ENCODE assay signal across 32 cellular contexts in the genomic region with DNA sequence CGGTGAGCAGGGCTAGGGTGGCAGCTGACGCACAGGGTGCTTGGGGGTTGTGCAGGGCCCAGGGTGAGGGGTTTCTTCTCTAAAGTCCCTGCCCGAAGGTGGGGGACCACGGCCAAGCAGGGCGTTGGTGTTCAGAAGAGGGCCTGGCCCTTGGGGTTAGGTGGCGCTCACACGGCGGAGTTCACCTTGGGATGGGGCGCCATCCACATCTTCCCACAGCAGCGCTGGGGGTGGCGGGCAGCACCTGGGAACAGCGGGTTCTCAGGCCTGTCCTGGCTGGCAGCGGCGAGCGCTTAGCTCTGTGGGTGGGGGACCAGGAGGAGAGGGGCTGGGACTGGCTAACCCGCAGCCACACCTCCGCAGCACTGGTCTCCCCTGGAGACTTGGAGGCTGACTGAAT. TPM values are rescaled to one million over a fixed set of nuclear protein-coding genes. Genes with fewer than 3 reads are reported as not detected.
"Had no signal": no experiment of that assay in that cellular context is flagged by ENCODE, and none has a peak within 500 bp of the region (broad histone marks: within the 10 kb centered on the region; RNA-seq: fewer than 3 reads in every experiment).

No MANE protein-coding gene starts in this region.

- H2AFZ ChIP-seq: neural progenitor cell had no signal

- H3K4me3 ChIP-seq: coronary artery, esophagus muscularis mucosa, gastroesophageal sphincter, heart right ventricle, lung, neural progenitor cell, smooth muscle cell, suprapubic skin, transverse colon, vagina had no signal

- H3K4me2 ChIP-seq: neural progenitor cell, smooth muscle cell had no signal

- H3K27me3 ChIP-seq: esophagus muscularis mucosa, foreskin keratinocyte, gastroesophageal sphincter, neural progenitor cell, suprapubic skin, vagina had no signal

- H3K9ac ChIP-seq: neural progenitor cell had no signal

- DNase-seq: dermis blood vessel endothelial cell; effector memory CD4-positive, alpha-beta T cell; foreskin keratinocyte; heart right ventricle; hippocampal formation; immature natural killer cell; islet precursor cell; naive thymus-derived CD4-positive, alpha-beta T cell; nucleus accumbens; retina; stimulated activated CD4-positive, alpha-beta T cell treated with anti-CD3 and anti-CD28 coated beads, Interleukin-12 subunit alpha, Interleukin-12 subunit beta, amount 100 ng/mL, for 4 hours; stimulated activated CD4-positive, alpha-beta T cell treated with anti-CD3 and anti-CD28 coated beads, Interleukin-1b, Interleukin-23, amount 100 ng/mL, for 48 hours; stimulated activated CD4-positive, alpha-beta T cell treated with anti-CD3 and anti-CD28 coated beads, Interleukin-4, amount 100 ng/mL, for 1 hour; stimulated activated CD8-positive, alpha-beta memory T cell treated with anti-CD3 and anti-CD28 coated beads, Interleukin-4, amount 100 ng/mL, for 48 hours; stimulated activated naive CD4-positive, alpha-beta T cell; stimulated activated naive CD8-positive, alpha-beta T cell treated with anti-CD3 and anti-CD28 coated beads, Interleukin-15, amount 100 ng/mL, for 72 hours; transverse colon had no signal

- FAIRE-seq: endothelial cell of umbilical vein had no signal

- ATAC-seq: foreskin keratinocyte; gastroesophageal sphincter; heart right ventricle; naive thymus-derived CD4-positive, alpha-beta T cell; sciatic nerve; stimulated activated naive CD8-positive, alpha-beta T cell treated with anti-CD3 and anti-CD28 coated beads, Interleukin-15, amount 100 ng/mL, for 72 hours had no signal

- H3K4me1 ChIP-seq: foreskin keratinocyte had no signal

- H3K27ac ChIP-seq: coronary artery, esophagus muscularis mucosa, foreskin keratinocyte, gastroesophageal sphincter, heart right ventricle, neural progenitor cell, suprapubic skin, transverse colon, vagina had no signal

- H3K36me3 ChIP-seq: neural progenitor cell, transverse colon had no signal

- H3K9me3 ChIP-seq: esophagus muscularis mucosa, gastroesophageal sphincter, heart right ventricle, suprapubic skin, transverse colon, vagina had no signal

RNA-seq across cellular contexts. Expression of a gene that starts 29.6 kb away (rescaled TPM):
- total RNA-seq: dermis blood vessel endothelial cell, endothelial cell of umbilical vein, esophagus muscularis mucosa, fibroblast of lung, foreskin keratinocyte, gastroesophageal sphincter, osteocyte, posterior vena cava, pulmonary artery endothelial cell, smooth muscle cell, vagina had no signal
- polyA plus RNA-seq: endothelial cell of umbilical vein; fibroblast of lung; immature natural killer cell; liver; naive thymus-derived CD4-positive, alpha-beta T cell had no signal
